1 cellular context compared by ENCODE assay signal in the genomic region with DNA sequence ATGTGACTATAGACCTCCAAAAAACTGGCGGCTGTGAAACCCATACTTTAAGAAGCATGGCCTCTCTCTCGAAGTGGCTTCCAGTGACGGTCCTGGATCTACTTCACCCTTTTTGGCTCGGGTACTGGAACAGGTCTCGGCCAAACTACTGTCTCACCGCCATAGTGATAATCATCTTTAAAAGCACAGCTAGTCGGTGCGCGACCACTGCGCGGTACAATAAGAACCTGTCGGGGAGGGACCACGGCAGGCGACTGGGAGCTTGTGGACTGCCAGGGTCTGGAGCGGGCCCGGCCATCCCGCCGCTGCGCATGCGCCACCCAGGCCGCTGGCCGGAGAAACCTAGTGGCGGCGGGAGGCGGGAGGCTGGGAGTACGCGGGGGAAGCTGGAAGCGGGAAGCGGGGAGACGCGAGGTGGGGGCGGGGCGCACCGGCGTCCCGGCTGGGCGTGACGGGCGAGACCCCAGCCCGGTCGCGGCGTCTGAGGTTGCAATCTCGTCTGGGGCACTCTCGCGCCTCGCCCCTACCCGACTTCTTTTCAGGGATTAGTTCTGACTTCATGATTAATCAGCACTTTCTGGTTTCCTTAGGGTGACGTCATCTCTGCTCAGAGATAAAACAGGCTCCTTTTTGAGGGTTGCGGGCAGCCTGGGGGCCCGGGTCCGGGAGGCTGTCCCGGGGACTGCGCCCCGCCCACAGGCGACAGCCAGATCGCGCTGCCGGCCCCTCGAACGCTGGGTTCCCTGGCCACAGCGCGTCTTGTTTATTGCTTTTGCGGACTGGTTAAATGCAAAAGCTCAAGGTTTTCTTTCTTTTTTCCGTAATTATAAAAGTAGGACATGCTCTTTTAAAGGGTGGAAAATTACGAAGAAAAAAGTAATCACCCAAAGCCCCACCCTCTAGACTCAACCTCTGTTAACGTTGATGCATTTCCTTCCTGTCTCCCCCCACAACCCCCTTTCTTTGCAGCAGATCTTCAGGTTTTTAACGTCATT.
TF ChIP-seq lines count a peak whose summit lies in the region.

No MANE protein-coding gene starts in this region.

TF ChIP-seq in K562, 482 proteins besides CTCF, POLR2A, EP300 and RAD21 (continued from another document and continues in another):
- TF ChIP-seq, protein P1, sequence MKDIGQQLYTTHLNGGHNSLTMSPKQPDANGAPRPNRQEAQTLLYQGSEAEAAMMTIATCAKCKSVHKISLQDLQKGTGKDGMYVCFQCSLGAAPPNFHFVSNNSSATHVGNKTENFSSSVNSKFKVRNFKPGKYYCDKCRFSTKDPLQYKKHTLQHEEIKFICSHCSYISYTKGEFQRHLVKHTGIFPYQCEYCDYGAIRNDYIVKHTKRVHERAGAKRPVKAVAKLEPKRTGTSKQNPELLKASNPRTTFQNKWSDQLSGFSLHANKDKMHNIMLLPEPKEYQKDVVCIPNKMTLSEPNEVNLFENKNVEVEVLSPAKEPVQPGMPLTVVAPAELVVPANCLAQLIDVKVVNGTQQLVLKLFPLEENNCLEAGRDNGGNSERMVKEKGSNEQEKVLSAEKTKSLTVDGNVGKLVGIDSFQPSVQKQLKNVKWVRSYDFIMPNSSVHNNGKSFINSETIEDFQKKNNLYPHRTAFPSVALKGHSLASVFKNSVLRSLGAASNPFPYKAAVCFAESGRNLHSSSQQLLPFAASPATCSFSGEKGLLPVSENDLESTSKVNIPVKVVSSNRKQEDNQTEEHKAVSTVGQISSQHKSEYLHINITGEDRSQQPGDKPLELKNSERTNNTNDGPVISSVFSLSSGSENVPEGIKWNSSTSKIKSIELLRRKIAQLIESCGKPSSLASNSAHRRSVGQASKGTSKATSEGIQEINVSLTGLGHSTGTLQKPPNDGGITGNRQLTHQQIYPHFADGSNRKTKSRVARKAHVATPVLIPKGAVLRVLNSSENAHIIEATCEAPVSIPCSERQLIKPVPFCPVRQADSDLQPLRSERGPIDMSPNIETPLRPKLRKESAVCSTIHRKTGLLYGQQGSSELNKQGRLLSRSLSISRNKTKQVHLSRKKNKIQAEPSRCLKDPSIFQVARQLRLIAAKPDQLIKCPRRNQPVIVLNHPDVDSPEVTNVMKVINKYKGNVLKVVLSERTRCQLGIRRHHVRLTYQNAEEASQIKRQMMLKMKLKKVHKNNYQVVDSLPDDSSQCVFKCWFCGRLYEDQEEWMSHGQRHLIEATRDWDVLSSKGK (CRISPR knock-in tag; IDR thresholded peaks at IDR 0.05), result no peak
- TF ChIP-seq RBM14 (IDR thresholded peaks at IDR 0.05; ENCODE audit: borderline replicate concordance, insufficient read depth, low read depth, low read length) (no peak), FOXP1 (CRISPR knock-in tag; IDR thresholded peaks at IDR 0.05) (no peak; the same call in 1 of the 2 replicates), JUNB (CRISPR knock-in tag; conservative IDR thresholded peaks at IDR 0.05) (peak; percentile 99), RBFOX2 (IDR thresholded peaks at IDR 0.05; ENCODE audit: low read depth, low read length) (peak; percentile 95), TCF3 (CRISPR knock-in tag; IDR thresholded peaks at IDR 0.05) (peak; percentile 34; the same call in 1 of the 2 replicates), SMAD2 (IDR thresholded peaks at IDR 0.05; ENCODE audit: low read depth, low read length) (no peak), TAF15 (IDR thresholded peaks at IDR 0.05; ENCODE audit: low read depth, low read length) (no peak), LARP7 (IDR thresholded peaks at IDR 0.05) (no peak), SRSF7 (optimal IDR thresholded peaks at IDR 0.05; ENCODE audit: low read depth, low read length) (no peak), ZNF316 (IDR thresholded peaks at IDR 0.05) (peak; percentile 100), ZBTB7A (IDR thresholded peaks at IDR 0.05; ENCODE audit: borderline replicate concordance, control insufficient read depth, low read depth, low read length) (peak; percentile 91), ZNF3 (CRISPR knock-in tag; IDR thresholded peaks at IDR 0.05) (no peak), YY1 (IDR thresholded peaks at IDR 0.05; ENCODE audit: borderline replicate concordance in 1 of 3, control insufficient read depth in 1 of 3, extremely low read depth in 1 of 3, insufficient read depth in 3 of 3, insufficient read length in 1 of 3, insufficient replicate concordance in 2 of 3, low read depth in 1 of 3, low read length in 2 of 3) (peak in 2 of 3 experiments; percentile 52 to 58), ZNF561 (CRISPR knock-in tag; conservative IDR thresholded peaks at IDR 0.05) (no peak), MTA3 (IDR thresholded peaks at IDR 0.05; ENCODE audit: borderline replicate concordance) (peak; percentile 88), MCM7 (IDR thresholded peaks at IDR 0.05) (no peak), HDAC2 (IDR thresholded peaks at IDR 0.05) (no peak), ZNF717 (CRISPR knock-in tag; IDR thresholded peaks at IDR 0.05) (no peak), NR4A1 (CRISPR knock-in tag; IDR thresholded peaks at IDR 0.05) (0 out of 2 replicates have a peak, but pooled peaks have one; percentile 19), NR4A1 (tag; IDR thresholded peaks at IDR 0.05) (no peak), SRSF3 (IDR thresholded peaks at IDR 0.05; ENCODE audit: insufficient read depth, low read length) (no peak), ARID1B (IDR thresholded peaks at IDR 0.05) (peak; percentile 78), SIN3A (IDR thresholded peaks at IDR 0.05; ENCODE audit: borderline replicate concordance in 2 of 2, control insufficient read depth in 1 of 2, low read depth in 2 of 2, low read length in 2 of 2) (peak in 1 of 2 experiments; percentile 26; a peak in 1 of 4 replicates), RFX1 (IDR thresholded peaks at IDR 0.05) (no peak), FOXA1 (IDR thresholded peaks at IDR 0.05; ENCODE audit: borderline replicate concordance) (no peak), WHSC1 (IDR thresholded peaks at IDR 0.05; ENCODE audit: low read length) (no peak), ATF1 (CRISPR knock-in tag; IDR thresholded peaks at IDR 0.05) (peak; percentile 48; the same call in 1 of the 2 replicates), ATF1 (tag; IDR thresholded peaks at IDR 0.05) (peak; percentile 98), SMARCB1 (IDR thresholded peaks at IDR 0.05; ENCODE audit: insufficient read length, low read depth) (no peak), NFE2L1 (tag; IDR thresholded peaks at IDR 0.05; ENCODE audit: borderline replicate concordance, low read depth) (no peak), NCOR1 (IDR thresholded peaks at IDR 0.05) (peak; percentile 68), ZNF121 (CRISPR knock-in tag; conservative IDR thresholded peaks at IDR 0.05) (no peak)
- TF ChIP-seq, protein P2, sequence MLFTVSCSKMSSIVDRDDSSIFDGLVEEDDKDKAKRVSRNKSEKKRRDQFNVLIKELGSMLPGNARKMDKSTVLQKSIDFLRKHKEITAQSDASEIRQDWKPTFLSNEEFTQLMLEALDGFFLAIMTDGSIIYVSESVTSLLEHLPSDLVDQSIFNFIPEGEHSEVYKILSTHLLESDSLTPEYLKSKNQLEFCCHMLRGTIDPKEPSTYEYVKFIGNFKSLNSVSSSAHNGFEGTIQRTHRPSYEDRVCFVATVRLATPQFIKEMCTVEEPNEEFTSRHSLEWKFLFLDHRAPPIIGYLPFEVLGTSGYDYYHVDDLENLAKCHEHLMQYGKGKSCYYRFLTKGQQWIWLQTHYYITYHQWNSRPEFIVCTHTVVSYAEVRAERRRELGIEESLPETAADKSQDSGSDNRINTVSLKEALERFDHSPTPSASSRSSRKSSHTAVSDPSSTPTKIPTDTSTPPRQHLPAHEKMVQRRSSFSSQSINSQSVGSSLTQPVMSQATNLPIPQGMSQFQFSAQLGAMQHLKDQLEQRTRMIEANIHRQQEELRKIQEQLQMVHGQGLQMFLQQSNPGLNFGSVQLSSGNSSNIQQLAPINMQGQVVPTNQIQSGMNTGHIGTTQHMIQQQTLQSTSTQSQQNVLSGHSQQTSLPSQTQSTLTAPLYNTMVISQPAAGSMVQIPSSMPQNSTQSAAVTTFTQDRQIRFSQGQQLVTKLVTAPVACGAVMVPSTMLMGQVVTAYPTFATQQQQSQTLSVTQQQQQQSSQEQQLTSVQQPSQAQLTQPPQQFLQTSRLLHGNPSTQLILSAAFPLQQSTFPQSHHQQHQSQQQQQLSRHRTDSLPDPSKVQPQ (CRISPR knock-in tag; IDR thresholded peaks at IDR 0.05; ENCODE audit: borderline replicate concordance), result no peak
- TF ChIP-seq, protein P3, sequence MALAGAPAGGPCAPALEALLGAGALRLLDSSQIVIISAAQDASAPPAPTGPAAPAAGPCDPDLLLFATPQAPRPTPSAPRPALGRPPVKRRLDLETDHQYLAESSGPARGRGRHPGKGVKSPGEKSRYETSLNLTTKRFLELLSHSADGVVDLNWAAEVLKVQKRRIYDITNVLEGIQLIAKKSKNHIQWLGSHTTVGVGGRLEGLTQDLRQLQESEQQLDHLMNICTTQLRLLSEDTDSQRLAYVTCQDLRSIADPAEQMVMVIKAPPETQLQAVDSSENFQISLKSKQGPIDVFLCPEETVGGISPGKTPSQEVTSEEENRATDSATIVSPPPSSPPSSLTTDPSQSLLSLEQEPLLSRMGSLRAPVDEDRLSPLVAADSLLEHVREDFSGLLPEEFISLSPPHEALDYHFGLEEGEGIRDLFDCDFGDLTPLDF (CRISPR knock-in tag; IDR thresholded peaks at IDR 0.05), result no peak
- TF ChIP-seq, protein P4, sequence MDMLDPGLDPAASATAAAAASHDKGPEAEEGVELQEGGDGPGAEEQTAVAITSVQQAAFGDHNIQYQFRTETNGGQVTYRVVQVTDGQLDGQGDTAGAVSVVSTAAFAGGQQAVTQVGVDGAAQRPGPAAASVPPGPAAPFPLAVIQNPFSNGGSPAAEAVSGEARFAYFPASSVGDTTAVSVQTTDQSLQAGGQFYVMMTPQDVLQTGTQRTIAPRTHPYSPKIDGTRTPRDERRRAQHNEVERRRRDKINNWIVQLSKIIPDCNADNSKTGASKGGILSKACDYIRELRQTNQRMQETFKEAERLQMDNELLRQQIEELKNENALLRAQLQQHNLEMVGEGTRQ (CRISPR knock-in tag; IDR thresholded peaks at IDR 0.05), result no peak
- TF ChIP-seq, protein P5, sequence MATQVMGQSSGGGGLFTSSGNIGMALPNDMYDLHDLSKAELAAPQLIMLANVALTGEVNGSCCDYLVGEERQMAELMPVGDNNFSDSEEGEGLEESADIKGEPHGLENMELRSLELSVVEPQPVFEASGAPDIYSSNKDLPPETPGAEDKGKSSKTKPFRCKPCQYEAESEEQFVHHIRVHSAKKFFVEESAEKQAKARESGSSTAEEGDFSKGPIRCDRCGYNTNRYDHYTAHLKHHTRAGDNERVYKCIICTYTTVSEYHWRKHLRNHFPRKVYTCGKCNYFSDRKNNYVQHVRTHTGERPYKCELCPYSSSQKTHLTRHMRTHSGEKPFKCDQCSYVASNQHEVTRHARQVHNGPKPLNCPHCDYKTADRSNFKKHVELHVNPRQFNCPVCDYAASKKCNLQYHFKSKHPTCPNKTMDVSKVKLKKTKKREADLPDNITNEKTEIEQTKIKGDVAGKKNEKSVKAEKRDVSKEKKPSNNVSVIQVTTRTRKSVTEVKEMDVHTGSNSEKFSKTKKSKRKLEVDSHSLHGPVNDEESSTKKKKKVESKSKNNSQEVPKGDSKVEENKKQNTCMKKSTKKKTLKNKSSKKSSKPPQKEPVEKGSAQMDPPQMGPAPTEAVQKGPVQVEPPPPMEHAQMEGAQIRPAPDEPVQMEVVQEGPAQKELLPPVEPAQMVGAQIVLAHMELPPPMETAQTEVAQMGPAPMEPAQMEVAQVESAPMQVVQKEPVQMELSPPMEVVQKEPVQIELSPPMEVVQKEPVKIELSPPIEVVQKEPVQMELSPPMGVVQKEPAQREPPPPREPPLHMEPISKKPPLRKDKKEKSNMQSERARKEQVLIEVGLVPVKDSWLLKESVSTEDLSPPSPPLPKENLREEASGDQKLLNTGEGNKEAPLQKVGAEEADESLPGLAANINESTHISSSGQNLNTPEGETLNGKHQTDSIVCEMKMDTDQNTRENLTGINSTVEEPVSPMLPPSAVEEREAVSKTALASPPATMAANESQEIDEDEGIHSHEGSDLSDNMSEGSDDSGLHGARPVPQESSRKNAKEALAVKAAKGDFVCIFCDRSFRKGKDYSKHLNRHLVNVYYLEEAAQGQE (CRISPR knock-in tag; IDR thresholded peaks at IDR 0.05; ENCODE audit: low read depth), result peak; percentile 64; the same call in 1 of the 2 replicates
- TF ChIP-seq, protein P6, sequence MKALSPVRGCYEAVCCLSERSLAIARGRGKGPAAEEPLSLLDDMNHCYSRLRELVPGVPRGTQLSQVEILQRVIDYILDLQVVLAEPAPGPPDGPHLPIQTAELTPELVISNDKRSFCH (CRISPR knock-in tag; IDR thresholded peaks at IDR 0.05), result no peak
- TF ChIP-seq, protein P6 (tag; IDR thresholded peaks at IDR 0.05), result 0 out of 2 replicates have a peak, but pooled peaks have one; percentile 16
- TF ChIP-seq, protein P7, sequence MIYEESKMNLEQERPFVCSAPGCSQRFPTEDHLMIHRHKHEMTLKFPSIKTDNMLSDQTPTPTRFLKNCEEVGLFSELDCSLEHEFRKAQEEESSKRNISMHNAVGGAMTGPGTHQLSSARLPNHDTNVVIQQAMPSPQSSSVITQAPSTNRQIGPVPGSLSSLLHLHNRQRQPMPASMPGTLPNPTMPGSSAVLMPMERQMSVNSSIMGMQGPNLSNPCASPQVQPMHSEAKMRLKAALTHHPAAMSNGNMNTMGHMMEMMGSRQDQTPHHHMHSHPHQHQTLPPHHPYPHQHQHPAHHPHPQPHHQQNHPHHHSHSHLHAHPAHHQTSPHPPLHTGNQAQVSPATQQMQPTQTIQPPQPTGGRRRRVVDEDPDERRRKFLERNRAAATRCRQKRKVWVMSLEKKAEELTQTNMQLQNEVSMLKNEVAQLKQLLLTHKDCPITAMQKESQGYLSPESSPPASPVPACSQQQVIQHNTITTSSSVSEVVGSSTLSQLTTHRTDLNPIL (CRISPR knock-in tag; IDR thresholded peaks at IDR 0.05), result peak; percentile 78; the same call in 1 of the 2 replicates
- TF ChIP-seq, protein P8, sequence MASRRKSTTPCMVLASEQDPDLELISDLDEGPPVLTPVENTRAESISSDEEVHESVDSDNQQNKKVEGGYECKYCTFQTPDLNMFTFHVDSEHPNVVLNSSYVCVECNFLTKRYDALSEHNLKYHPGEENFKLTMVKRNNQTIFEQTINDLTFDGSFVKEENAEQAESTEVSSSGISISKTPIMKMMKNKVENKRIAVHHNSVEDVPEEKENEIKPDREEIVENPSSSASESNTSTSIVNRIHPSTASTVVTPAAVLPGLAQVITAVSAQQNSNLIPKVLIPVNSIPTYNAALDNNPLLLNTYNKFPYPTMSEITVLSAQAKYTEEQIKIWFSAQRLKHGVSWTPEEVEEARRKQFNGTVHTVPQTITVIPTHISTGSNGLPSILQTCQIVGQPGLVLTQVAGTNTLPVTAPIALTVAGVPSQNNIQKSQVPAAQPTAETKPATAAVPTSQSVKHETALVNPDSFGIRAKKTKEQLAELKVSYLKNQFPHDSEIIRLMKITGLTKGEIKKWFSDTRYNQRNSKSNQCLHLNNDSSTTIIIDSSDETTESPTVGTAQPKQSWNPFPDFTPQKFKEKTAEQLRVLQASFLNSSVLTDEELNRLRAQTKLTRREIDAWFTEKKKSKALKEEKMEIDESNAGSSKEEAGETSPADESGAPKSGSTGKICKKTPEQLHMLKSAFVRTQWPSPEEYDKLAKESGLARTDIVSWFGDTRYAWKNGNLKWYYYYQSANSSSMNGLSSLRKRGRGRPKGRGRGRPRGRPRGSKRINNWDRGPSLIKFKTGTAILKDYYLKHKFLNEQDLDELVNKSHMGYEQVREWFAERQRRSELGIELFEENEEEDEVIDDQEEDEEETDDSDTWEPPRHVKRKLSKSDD (conservative IDR thresholded peaks at IDR 0.05; ENCODE audit: low read length), result peak; percentile 41; the same call in 1 of the 2 replicates
- TF ChIP-seq, protein P9, sequence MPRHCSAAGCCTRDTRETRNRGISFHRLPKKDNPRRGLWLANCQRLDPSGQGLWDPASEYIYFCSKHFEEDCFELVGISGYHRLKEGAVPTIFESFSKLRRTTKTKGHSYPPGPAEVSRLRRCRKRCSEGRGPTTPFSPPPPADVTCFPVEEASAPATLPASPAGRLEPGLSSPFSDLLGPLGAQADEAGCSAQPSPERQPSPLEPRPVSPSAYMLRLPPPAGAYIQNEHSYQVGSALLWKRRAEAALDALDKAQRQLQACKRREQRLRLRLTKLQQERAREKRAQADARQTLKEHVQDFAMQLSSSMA (CRISPR knock-in tag; IDR thresholded peaks at IDR 0.05), result no peak
